ENCODE assay signal across 1 cellular context in the genomic region with DNA sequence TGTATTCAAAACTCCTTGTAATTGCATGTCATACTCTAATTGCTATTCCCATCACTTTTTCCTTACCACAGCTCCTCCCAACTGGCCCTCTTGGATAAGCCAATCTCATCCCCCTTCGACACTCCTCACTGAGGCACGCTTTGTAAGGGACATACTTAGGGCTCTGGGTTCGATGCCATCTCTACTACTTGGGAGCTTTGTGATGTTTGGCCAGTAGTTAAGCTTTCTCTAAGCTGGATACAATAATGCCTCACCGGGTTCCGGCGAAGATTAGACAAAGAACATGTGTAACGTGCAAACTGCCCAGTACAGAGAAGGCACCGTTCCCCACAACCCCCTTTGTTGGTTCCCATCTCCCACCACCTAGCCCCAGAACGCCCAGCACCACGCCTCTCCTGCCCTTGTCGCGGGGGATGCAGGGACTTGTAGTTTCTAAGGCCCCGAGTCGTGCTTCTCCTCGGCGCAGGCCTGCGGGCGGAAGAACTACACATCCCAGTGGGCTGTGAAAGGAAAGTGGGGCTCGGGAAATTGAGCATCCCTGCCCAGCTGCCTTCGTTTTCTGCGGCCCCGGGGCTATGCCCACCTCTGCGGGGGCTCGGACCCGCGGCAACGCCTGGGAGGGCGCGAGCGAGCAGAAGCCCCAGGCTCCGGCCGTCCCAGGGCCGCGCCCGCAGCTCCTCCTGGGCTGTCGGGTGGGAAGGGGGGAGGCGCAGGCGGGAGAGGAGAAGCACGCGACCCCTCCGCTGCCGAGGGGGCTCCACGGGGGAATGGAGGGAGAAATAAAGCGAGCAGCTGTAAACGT.
TF ChIP-seq lines count a peak whose summit lies in the region.

No MANE protein-coding gene starts in this region.

TF ChIP-seq in K562, 482 proteins besides CTCF, POLR2A, EP300 and RAD21 (continued from another document):
- TF ChIP-seq, protein P1, sequence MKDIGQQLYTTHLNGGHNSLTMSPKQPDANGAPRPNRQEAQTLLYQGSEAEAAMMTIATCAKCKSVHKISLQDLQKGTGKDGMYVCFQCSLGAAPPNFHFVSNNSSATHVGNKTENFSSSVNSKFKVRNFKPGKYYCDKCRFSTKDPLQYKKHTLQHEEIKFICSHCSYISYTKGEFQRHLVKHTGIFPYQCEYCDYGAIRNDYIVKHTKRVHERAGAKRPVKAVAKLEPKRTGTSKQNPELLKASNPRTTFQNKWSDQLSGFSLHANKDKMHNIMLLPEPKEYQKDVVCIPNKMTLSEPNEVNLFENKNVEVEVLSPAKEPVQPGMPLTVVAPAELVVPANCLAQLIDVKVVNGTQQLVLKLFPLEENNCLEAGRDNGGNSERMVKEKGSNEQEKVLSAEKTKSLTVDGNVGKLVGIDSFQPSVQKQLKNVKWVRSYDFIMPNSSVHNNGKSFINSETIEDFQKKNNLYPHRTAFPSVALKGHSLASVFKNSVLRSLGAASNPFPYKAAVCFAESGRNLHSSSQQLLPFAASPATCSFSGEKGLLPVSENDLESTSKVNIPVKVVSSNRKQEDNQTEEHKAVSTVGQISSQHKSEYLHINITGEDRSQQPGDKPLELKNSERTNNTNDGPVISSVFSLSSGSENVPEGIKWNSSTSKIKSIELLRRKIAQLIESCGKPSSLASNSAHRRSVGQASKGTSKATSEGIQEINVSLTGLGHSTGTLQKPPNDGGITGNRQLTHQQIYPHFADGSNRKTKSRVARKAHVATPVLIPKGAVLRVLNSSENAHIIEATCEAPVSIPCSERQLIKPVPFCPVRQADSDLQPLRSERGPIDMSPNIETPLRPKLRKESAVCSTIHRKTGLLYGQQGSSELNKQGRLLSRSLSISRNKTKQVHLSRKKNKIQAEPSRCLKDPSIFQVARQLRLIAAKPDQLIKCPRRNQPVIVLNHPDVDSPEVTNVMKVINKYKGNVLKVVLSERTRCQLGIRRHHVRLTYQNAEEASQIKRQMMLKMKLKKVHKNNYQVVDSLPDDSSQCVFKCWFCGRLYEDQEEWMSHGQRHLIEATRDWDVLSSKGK (CRISPR knock-in tag; IDR thresholded peaks at IDR 0.05), result no peak
- TF ChIP-seq RB1 (IDR thresholded peaks at IDR 0.05; ENCODE audit: low read depth) (peak; percentile 41; the same call in 1 of the 2 replicates), ZNF668 (CRISPR knock-in tag; IDR thresholded peaks at IDR 0.05) (no peak), ZNF212 (CRISPR knock-in tag; IDR thresholded peaks at IDR 0.05) (no peak), ZNF79 (CRISPR knock-in tag; IDR thresholded peaks at IDR 0.05; ENCODE audit: low read depth) (no peak), CCNT2 (IDR thresholded peaks at IDR 0.05; ENCODE audit: borderline replicate concordance, extremely low read depth, insufficient read length, low read depth, low read length) (no peak), SOX6 (IDR thresholded peaks at IDR 0.05) (no peak), SP1 (CRISPR knock-in tag; IDR thresholded peaks at IDR 0.05) (peak; percentile 57; the same call in 1 of the 2 replicates), ZNF274 (IDR thresholded peaks at IDR 0.05; ENCODE audit: borderline replicate concordance, low read depth, low read length) (no peak), TAF7 (tag; IDR thresholded peaks at IDR 0.05) (no peak), HNRNPK (IDR thresholded peaks at IDR 0.05; ENCODE audit: low read depth, low read length, poor library complexity, severe bottlenecking) (no peak), NR2C2 (CRISPR knock-in tag; IDR thresholded peaks at IDR 0.05) (0 out of 2 replicates have a peak, but pooled peaks have one; percentile 59), NR2C2 (tag; IDR thresholded peaks at IDR 0.05) (peak; percentile 86), ZNF253 (CRISPR knock-in tag; conservative IDR thresholded peaks at IDR 0.05) (no peak), PHB (CRISPR knock-in tag; IDR thresholded peaks at IDR 0.05) (peak; percentile 76; the same call in 1 of the 2 replicates), ZNF780A (CRISPR knock-in tag; IDR thresholded peaks at IDR 0.05) (no peak), NCOA6 (IDR thresholded peaks at IDR 0.05) (no peak), MIER1 (IDR thresholded peaks at IDR 0.05; ENCODE audit: low read depth) (no peak), MCM7 (IDR thresholded peaks at IDR 0.05) (no peak), FOXK1 (CRISPR knock-in tag; IDR thresholded peaks at IDR 0.05; ENCODE audit: borderline replicate concordance) (peak; percentile 52; the same call in 1 of the 2 replicates), MBD2 (IDR thresholded peaks at IDR 0.05; ENCODE audit: borderline replicate concordance, low read depth) (peak; percentile 82), MCM2 (IDR thresholded peaks at IDR 0.05; ENCODE audit: low read depth) (no peak), ZBED1 (IDR thresholded peaks at IDR 0.05) (no peak), PRPF4 (IDR thresholded peaks at IDR 0.05; ENCODE audit: insufficient read depth, low read depth, low read length, poor library complexity, severe bottlenecking) (no peak), ZFX (CRISPR knock-in tag; IDR thresholded peaks at IDR 0.05) (no peak), CBX5 (IDR thresholded peaks at IDR 0.05; ENCODE audit: borderline replicate concordance, low read depth) (no peak), NCOA1 (IDR thresholded peaks at IDR 0.05; ENCODE audit: low read depth) (no peak)
- TF ChIP-seq, protein P2, sequence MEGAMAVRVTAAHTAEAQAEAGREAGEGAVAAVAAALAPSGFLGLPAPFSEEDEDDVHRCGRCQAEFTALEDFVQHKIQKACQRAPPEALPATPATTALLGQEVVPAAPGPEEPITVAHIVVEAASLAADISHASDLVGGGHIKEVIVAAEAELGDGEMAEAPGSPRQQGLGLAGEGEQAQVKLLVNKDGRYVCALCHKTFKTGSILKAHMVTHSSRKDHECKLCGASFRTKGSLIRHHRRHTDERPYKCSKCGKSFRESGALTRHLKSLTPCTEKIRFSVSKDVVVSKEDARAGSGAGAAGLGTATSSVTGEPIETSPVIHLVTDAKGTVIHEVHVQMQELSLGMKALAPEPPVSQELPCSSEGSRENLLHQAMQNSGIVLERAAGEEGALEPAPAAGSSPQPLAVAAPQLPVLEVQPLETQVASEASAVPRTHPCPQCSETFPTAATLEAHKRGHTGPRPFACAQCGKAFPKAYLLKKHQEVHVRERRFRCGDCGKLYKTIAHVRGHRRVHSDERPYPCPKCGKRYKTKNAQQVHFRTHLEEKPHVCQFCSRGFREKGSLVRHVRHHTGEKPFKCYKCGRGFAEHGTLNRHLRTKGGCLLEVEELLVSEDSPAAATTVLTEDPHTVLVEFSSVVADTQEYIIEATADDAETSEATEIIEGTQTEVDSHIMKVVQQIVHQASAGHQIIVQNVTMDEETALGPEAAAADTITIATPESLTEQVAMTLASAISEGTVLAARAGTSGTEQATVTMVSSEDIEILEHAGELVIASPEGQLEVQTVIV (CRISPR knock-in tag; IDR thresholded peaks at IDR 0.05; ENCODE audit: borderline replicate concordance), result no peak
- TF ChIP-seq, protein P3, sequence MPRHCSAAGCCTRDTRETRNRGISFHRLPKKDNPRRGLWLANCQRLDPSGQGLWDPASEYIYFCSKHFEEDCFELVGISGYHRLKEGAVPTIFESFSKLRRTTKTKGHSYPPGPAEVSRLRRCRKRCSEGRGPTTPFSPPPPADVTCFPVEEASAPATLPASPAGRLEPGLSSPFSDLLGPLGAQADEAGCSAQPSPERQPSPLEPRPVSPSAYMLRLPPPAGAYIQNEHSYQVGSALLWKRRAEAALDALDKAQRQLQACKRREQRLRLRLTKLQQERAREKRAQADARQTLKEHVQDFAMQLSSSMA (CRISPR knock-in tag; IDR thresholded peaks at IDR 0.05), result no peak
- TF ChIP-seq, protein P4, sequence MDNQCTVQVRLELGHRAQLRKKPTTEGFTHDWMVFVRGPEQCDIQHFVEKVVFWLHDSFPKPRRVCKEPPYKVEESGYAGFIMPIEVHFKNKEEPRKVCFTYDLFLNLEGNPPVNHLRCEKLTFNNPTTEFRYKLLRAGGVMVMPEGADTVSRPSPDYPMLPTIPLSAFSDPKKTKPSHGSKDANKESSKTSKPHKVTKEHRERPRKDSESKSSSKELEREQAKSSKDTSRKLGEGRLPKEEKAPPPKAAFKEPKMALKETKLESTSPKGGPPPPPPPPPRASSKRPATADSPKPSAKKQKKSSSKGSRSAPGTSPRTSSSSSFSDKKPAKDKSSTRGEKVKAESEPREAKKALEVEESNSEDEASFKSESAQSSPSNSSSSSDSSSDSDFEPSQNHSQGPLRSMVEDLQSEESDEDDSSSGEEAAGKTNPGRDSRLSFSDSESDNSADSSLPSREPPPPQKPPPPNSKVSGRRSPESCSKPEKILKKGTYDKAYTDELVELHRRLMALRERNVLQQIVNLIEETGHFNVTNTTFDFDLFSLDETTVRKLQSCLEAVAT (IDR thresholded peaks at IDR 0.05), result no peak
- TF ChIP-seq, protein P5, sequence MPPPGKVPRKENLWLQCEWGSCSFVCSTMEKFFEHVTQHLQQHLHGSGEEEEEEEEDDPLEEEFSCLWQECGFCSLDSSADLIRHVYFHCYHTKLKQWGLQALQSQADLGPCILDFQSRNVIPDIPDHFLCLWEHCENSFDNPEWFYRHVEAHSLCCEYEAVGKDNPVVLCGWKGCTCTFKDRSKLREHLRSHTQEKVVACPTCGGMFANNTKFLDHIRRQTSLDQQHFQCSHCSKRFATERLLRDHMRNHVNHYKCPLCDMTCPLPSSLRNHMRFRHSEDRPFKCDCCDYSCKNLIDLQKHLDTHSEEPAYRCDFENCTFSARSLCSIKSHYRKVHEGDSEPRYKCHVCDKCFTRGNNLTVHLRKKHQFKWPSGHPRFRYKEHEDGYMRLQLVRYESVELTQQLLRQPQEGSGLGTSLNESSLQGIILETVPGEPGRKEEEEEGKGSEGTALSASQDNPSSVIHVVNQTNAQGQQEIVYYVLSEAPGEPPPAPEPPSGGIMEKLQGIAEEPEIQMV (tag; conservative IDR thresholded peaks at IDR 0.05; ENCODE audit: low read depth), result no peak
- TF ChIP-seq, protein P6, sequence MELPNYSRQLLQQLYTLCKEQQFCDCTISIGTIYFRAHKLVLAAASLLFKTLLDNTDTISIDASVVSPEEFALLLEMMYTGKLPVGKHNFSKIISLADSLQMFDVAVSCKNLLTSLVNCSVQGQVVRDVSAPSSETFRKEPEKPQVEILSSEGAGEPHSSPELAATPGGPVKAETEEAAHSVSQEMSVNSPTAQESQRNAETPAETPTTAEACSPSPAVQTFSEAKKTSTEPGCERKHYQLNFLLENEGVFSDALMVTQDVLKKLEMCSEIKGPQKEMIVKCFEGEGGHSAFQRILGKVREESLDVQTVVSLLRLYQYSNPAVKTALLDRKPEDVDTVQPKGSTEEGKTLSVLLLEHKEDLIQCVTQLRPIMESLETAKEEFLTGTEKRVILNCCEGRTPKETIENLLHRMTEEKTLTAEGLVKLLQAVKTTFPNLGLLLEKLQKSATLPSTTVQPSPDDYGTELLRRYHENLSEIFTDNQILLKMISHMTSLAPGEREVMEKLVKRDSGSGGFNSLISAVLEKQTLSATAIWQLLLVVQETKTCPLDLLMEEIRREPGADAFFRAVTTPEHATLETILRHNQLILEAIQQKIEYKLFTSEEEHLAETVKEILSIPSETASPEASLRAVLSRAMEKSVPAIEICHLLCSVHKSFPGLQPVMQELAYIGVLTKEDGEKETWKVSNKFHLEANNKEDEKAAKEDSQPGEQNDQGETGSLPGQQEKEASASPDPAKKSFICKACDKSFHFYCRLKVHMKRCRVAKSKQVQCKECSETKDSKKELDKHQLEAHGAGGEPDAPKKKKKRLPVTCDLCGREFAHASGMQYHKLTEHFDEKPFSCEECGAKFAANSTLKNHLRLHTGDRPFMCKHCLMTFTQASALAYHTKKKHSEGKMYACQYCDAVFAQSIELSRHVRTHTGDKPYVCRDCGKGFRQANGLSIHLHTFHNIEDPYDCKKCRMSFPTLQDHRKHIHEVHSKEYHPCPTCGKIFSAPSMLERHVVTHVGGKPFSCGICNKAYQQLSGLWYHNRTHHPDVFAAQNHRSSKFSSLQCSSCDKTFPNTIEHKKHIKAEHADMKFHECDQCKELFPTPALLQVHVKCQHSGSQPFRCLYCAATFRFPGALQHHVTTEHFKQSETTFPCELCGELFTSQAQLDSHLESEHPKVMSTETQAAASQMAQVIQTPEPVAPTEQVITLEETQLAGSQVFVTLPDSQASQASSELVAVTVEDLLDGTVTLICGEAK (IDR thresholded peaks at IDR 0.05), result no peak
- TF ChIP-seq, protein P6 (CRISPR knock-in tag; IDR thresholded peaks at IDR 0.05), result no peak
- TF ChIP-seq, protein P7, sequence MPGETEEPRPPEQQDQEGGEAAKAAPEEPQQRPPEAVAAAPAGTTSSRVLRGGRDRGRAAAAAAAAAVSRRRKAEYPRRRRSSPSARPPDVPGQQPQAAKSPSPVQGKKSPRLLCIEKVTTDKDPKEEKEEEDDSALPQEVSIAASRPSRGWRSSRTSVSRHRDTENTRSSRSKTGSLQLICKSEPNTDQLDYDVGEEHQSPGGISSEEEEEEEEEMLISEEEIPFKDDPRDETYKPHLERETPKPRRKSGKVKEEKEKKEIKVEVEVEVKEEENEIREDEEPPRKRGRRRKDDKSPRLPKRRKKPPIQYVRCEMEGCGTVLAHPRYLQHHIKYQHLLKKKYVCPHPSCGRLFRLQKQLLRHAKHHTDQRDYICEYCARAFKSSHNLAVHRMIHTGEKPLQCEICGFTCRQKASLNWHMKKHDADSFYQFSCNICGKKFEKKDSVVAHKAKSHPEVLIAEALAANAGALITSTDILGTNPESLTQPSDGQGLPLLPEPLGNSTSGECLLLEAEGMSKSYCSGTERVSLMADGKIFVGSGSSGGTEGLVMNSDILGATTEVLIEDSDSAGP (CRISPR knock-in tag; IDR thresholded peaks at IDR 0.05), result no peak
